Comparison of ENCODE assay signal across 1 cellular context in the genomic region with DNA sequence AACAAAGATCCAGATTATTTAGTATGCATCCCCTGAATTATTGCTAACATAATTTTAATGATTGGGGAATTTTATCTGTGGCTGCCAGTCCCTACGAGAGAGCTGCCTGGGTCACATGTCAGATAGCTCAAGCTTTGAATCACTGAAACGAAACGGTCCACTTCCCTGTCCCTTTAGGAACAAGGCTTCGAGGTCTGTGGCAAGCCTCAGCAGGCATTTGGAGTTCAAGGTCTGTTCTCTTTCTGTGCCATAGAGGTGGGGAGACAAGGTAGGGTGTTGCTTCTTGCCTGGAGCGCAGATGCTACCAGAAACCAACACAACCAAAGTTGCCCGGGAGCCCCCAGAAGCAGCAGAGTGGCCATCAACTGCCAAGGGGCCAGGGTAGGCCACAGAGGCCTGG.
TF ChIP-seq lines count a peak whose summit lies in the region.

No MANE protein-coding gene starts in this region.

TF ChIP-seq in SK-N-SH, 30 proteins besides CTCF, POLR2A, EP300 and RAD21 (continued from another document):
- TF ChIP-seq, protein P1, sequence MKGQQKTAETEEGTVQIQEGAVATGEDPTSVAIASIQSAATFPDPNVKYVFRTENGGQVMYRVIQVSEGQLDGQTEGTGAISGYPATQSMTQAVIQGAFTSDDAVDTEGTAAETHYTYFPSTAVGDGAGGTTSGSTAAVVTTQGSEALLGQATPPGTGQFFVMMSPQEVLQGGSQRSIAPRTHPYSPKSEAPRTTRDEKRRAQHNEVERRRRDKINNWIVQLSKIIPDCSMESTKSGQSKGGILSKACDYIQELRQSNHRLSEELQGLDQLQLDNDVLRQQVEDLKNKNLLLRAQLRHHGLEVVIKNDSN (IDR thresholded peaks at IDR 0.05; ENCODE audit: borderline replicate concordance, low read depth), result no peak
- no peak for TF ChIP-seq YY1 (IDR thresholded peaks at IDR 0.05; ENCODE audit: low read depth)
TF ChIP-seq in SK-N-SH: peak in this region for 0.
